Comparison of ENCODE assay signal across 11 cellular contexts in the genomic region with DNA sequence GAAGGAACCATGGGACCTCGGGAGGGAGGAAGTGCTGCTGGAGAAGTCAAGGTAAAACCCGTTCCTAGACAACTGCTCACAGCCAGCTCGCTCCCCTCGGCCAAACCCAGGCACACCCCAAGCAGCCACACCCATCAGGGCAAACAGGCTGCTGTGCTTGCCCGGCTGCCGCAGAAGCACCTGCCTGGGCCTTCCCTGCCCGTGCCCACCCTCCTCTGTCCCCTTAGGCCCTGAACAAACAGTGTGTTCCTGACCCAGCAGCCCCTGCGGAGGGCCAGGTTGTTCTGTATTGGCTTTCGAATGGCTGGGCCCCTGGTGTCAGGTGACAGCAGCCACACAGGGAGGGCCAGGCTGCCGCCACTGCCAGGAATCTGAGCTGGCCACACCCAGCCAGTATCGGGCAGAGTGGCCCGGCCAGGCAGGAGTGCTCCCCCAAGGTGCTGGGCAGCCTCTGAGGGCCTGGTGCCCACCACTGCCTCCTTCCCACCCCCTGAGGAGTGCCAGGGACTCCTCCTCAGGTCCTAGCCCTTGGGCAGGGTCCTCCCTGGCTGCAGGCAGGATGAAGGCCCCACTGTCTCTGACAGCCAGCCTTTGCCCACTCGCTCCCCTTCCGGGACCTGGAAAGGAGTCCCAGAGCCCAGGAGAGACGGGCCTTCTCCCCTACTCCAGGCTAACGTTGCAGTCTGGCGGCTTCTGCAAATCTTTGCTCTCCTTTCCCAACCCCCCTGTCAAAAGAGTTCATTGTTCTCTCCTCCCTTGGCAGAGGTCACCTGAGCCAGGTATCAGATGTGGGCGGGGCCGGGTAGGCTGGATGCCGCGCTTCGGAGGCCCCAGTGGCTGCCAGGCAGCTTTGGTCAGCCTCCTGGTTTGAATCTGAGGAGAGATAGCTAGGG. TPM values are rescaled to one million over a fixed set of nuclear protein-coding genes. Genes with fewer than 3 reads are reported as not detected.
DNase-seq lines count a peak whose midpoint lies in the region; ATAC-seq and TF ChIP-seq lines count a peak whose summit lies in the region.
"Had no signal": no experiment of that assay in that cellular context is flagged by ENCODE, and none has a peak within 500 bp of the region (broad histone marks: within the 10 kb centered on the region; RNA-seq: fewer than 3 reads in every experiment).

No MANE protein-coding gene starts in this region.

- H3K27ac ChIP-seq in substantia nigra (ENCODE audit: low read depth, low read length, poor library complexity, severe bottlenecking) (no peak overlapping the region), spleen (peak overlapping the region in 4 of 8 donors; percentile 26 to 58 (median 40)), coronary artery (no peak overlapping the region)

- peak; percentile 64 for ATAC-seq in Right ventricle myocardium inferior
- ATAC-seq in left lobe of liver = peak; percentile 50
- ATAC-seq in HG02852 (IDR thresholded peaks at IDR 0.05; ENCODE audit: unreplicated experiment) = no peak

- WGBS in spleen, 5 donors = 77 to 89% (median 81%) methylated on average over 14 to 22 of the region's 22 CpGs

- intact Hi-C loops in Right ventricle myocardium inferior (cut with DNase I) = no loop called here
- intact Hi-C loops in cardiac septum (cut with DNase I) = no loop called here
- intact Hi-C loops in spleen (cut with DNase I; ENCODE audit: low total_unique reads) = no loop called here

- DNase-seq in Right ventricle myocardium inferior (ENCODE audit: missing footprints) (peak; percentile 58), cardiac septum (ENCODE audit: low spot score) (no peak), SW480 (ENCODE audit: low spot score) (peak; percentile 96), left lobe of liver (ENCODE audit: low spot score) (no peak), substantia nigra (lab: John Stamatoyannopoulos, UW) (no peak), spleen (no peak), coronary artery (ENCODE audit: low spot score) (no peak)
- DNase-seq: activated T-cell treated with anti-CD3 and anti-CD28 coated beads, Interleukin-2, amount 50 U/mL, for 1 hour; naive B cell had no signal

- no peak overlapping the region for H3K4me3 ChIP-seq in spleen
- H3K4me3 ChIP-seq in coronary artery = no peak overlapping the region

- peaks cover 0 to 14% (median 0%) of the 10 kb centered on the region in 6 donors for H3K36me3 ChIP-seq in spleen

- H3K27me3 ChIP-seq in spleen (replicated peaks in 1 of 7) = no peaks in the 10 kb centered on the region

- TF ChIP-seq POLR2A in spleen (IDR thresholded peaks at IDR 0.05) = no peak

- peaks cover 0 to 42% (median 14%) of the 10 kb centered on the region in 6 donors for H3K4me1 ChIP-seq in spleen

- no peaks in the 10 kb centered on the region for H3K9me3 ChIP-seq in spleen

- no peak for TF ChIP-seq CTCF in spleen (IDR thresholded peaks at IDR 0.05 in 8 of 11, conservative IDR thresholded peaks at IDR 0.05 in 3 of 11)
- TF ChIP-seq CTCF in coronary artery (IDR thresholded peaks at IDR 0.05) = no peak

RNA-seq across cellular contexts. Expression of a gene that starts 24.0 kb away (rescaled TPM):
- 4.1 TPM for total RNA-seq in Right ventricle myocardium inferior
- 4.7 TPM for total RNA-seq in cardiac septum
- 90.6 TPM for total RNA-seq in left lobe of liver
- 10 to 100 TPM; 44.0 to 97.8 (median 75.1) TPM for total RNA-seq in spleen
- polyA plus RNA-seq in spleen = 100 to 1,000 TPM in 1 of 3 donors, 10 to 100 TPM in 2; 28.6 to 153 (median 92.6) TPM

RNA-seq across cellular contexts. Expression of a gene that starts 33.2 kb away (rescaled TPM):
- 6.1 TPM for total RNA-seq in Right ventricle myocardium inferior
- 7.7 TPM for total RNA-seq in cardiac septum
- total RNA-seq in left lobe of liver = 15.9 TPM
- total RNA-seq in spleen = 10 to 100 TPM; 31.0 to 58.1 (median 35.4) TPM
- polyA plus RNA-seq in spleen = 10 to 100 TPM; 40.8 to 87.8 (median 68.9) TPM

RNA-seq across cellular contexts. Expression of a gene that starts 34.2 kb away (rescaled TPM):
- total RNA-seq in Right ventricle myocardium inferior (39.1 TPM), cardiac septum (48.2 TPM), left lobe of liver (26.4 TPM), spleen (100 to 1,000 TPM in 3 of 7 donors, 10 to 100 TPM in 4; 33.5 to 135 (median 51.1) TPM)
- polyA plus RNA-seq in spleen = 10 to 100 TPM in 1 of 3 donors, 1 to 10 TPM in 2; 4.7 to 27.8 (median 6.2) TPM

RNA-seq across cellular contexts. Expression of a gene that starts 38.1 kb away (rescaled TPM):
- total RNA-seq in Right ventricle myocardium inferior = 43.7 TPM
- 62.8 TPM for total RNA-seq in cardiac septum
- total RNA-seq in left lobe of liver = 34.2 TPM
- 100 to 1,000 TPM; 203 to 569 (median 292) TPM for total RNA-seq in spleen
- polyA plus RNA-seq in spleen = 100 to 1,000 TPM; 123 to 551 (median 402) TPM
- total RNA-seq: RPMI7951 had no signal

Comparison
In these comparisons a context has a peak if more than half of its experiments do, and no peak if none do; other contexts are left out.
1. DNase-seq: peak in Right ventricle myocardium inferior (single experiment) and SW480 (single experiment); none in cardiac septum (single experiment), left lobe of liver (single experiment), substantia nigra (0 of 49), spleen (single experiment) and coronary artery (single experiment).